8 cellular contexts compared by ENCODE assay signal in genomic region chr6:106509420-106510089, GRCh38.
DNase-seq lines count a peak whose midpoint lies in the region; ATAC-seq and TF ChIP-seq lines count a peak whose summit lies in the region.

No MANE protein-coding gene starts in this region.

- 21 to 23% methylated on average over 25 of the region's 25 CpGs for WGBS in aorta, 2 donors

- H3K4me1 ChIP-seq in RWPE2 (ENCODE audit: insufficient read depth, poor library complexity, severe bottlenecking) (peaks cover 16% of the 10 kb centered on the region), skeletal muscle tissue (ENCODE audit: control insufficient read depth in 3 of 3, insufficient read depth in 3 of 3, low read length in 3 of 3) (peaks cover 16 to 30% (median 19%) of the 10 kb centered on the region in 3 donors), aorta (ENCODE audit: control insufficient read depth in 1 of 2, insufficient read depth in 2 of 2, low read length in 2 of 2) (peaks cover 0 to 1% of the 10 kb centered on the region in 2 donors), uterus (peaks cover 0 to 16% of the 10 kb centered on the region in 2 donors), foreskin keratinocyte (no peaks in the 10 kb centered on the region)

- ATAC-seq in RWPE2 (ENCODE audit: low read depth): no peak
- no peak for ATAC-seq in aorta (ENCODE audit: low FRiP score)
- no peak for ATAC-seq in foreskin keratinocyte

- H3K27me3 ChIP-seq in RWPE2 (ENCODE audit: insufficient read depth, poor library complexity, severe bottlenecking) (no peaks in the 10 kb centered on the region), skeletal muscle tissue (ENCODE audit: control insufficient read depth in 3 of 3, insufficient read depth in 3 of 3, low read length in 3 of 3) (peaks cover 40 to 49% (median 47%) of the 10 kb centered on the region in 3 donors), aorta (ENCODE audit: control insufficient read depth in 1 of 2, insufficient read depth in 2 of 2, low read length in 1 of 2) (no peaks in the 10 kb centered on the region), uterus (peaks cover 0 to 10% of the 10 kb centered on the region in 2 donors), foreskin keratinocyte (no peaks in the 10 kb centered on the region)

- H3K4me3 ChIP-seq in RWPE2 (ENCODE audit: severe bottlenecking) (peak overlapping the region; percentile 76), fibroblast of pulmonary artery (replicated peaks; ENCODE audit: low read depth, low read length) (no peak overlapping the region), skeletal muscle tissue (ENCODE audit: low read length in 3 of 3) (peak overlapping the region; percentile 60 to 70 (median 64)), aorta (ENCODE audit: low read length in 2 of 2) (no peak overlapping the region), uterus (peak overlapping the region in 1 of 2 donors; percentile 25)

- in situ Hi-C loops in GM13977 (cut with MboI; ENCODE audit: low pct_unique_long_range_greater_than_20kb, low sequenced_read_pairs, unreplicated experiment): no loop called here

- H3K9me3 ChIP-seq in RWPE2 (ENCODE audit: severe bottlenecking) (no peaks in the 10 kb centered on the region), skeletal muscle tissue (ENCODE audit: control insufficient read depth in 3 of 3, low read length in 3 of 3) (no peaks in the 10 kb centered on the region), aorta (ENCODE audit: control insufficient read depth, low read length) (no peaks in the 10 kb centered on the region), uterus (no peaks in the 10 kb centered on the region)

- intact Hi-C loops in aorta (cut with DNase I): no loop called here
- intact Hi-C loops in uterus (cut with DNase I; ENCODE audit: low total_unique reads): no loop called here

- H3K9ac ChIP-seq in skeletal muscle tissue (ENCODE audit: low read depth in 1 of 3, low read length in 3 of 3): no peak overlapping the region

- TF ChIP-seq CTCF in GM13977 (IDR thresholded peaks at IDR 0.05; ENCODE audit: extremely low read depth, insufficient read depth, missing control alignments): no peak
- TF ChIP-seq CTCF in RWPE2 (IDR thresholded peaks at IDR 0.05; ENCODE audit: poor library complexity, severe bottlenecking): no peak
- TF ChIP-seq CTCF in fibroblast of pulmonary artery (IDR thresholded peaks at IDR 0.05; ENCODE audit: low read length, missing control alignments): peak; percentile 2
- no peak for TF ChIP-seq CTCF in uterus (IDR thresholded peaks at IDR 0.05)
- TF ChIP-seq CTCF in foreskin keratinocyte (conservative IDR thresholded peaks at IDR 0.05): no peak

- DNase-seq in GM13977 (ENCODE audit: low spot score) (peak; percentile 22), RWPE2 (ENCODE audit: low spot score) (no peak), fibroblast of pulmonary artery (ENCODE audit: low read depth) (no peak), aorta (no peak), uterus (no peak), foreskin keratinocyte (no peak)
- DNase-seq in activated CD4-positive, alpha-beta T cell treated with anti-CD3 and anti-CD28 coated beads for 4 hours: no peak

- H3K27ac ChIP-seq in RWPE2 (ENCODE audit: poor library complexity, severe bottlenecking) (peak overlapping the region; percentile 84), skeletal muscle tissue (ENCODE audit: low read depth, low read length) (no peak overlapping the region), aorta (ENCODE audit: low read depth in 1 of 2, low read length in 2 of 2) (no peak overlapping the region), uterus (no peak overlapping the region), foreskin keratinocyte (no peak overlapping the region)

- no peak for TF ChIP-seq POLR2A in uterus (IDR thresholded peaks at IDR 0.05)

- H3K36me3 ChIP-seq in RWPE2 (ENCODE audit: low read depth) (peaks cover 10% of the 10 kb centered on the region), skeletal muscle tissue (ENCODE audit: control insufficient read depth in 3 of 3, insufficient read depth in 3 of 3, low read length in 3 of 3) (no peaks in the 10 kb centered on the region), aorta (ENCODE audit: control insufficient read depth in 1 of 2, insufficient read depth in 2 of 2, low read length in 1 of 2) (no peaks in the 10 kb centered on the region), uterus (no peaks in the 10 kb centered on the region)

Comparison
In these comparisons a context has a peak if more than half of its experiments do, and no peak if none do; other contexts are left out.
1. H3K4me3 ChIP-seq: peak in RWPE2 (single experiment) and skeletal muscle tissue (3 of 3); none in fibroblast of pulmonary artery (single experiment) and aorta (0 of 2).